27 cellular contexts compared by ENCODE assay signal in genomic region chr11:35357893-35358292, GRCh38.
DNase-seq lines count a peak whose midpoint lies in the region; TF ChIP-seq lines count a peak whose summit lies in the region.
"Had no signal": no experiment of that assay in that cellular context is flagged by ENCODE, and none has a peak within 500 bp of the region (broad histone marks: within the 10 kb centered on the region; RNA-seq: fewer than 3 reads in every experiment).

No MANE protein-coding gene starts in this region.

- H3K36me3 Mint-ChIP-seq in MCF 10A (ENCODE audit: insufficient read depth, unreplicated experiment) = no peaks in the 10 kb centered on the region
- H3K36me3 Mint-ChIP-seq: naive B cell; stimulated activated effector memory CD8-positive, alpha-beta T cell treated with anti-CD3 and anti-CD28 coated beads, Interleukin-12 subunit alpha, Interleukin-12 subunit beta, amount 100 ng/mL, for 72 hours had no signal

- H3K9me3 ChIP-seq in mammary epithelial cell (replicated peaks; ENCODE audit: insufficient read depth, low read length) (no peaks in the 10 kb centered on the region), adipocyte (ENCODE audit: control insufficient read depth, low read length) (no peaks in the 10 kb centered on the region)
- H3K9me3 ChIP-seq: SJCRH30, spleen, testis had no signal

- H3K9ac ChIP-seq in mammary epithelial cell (ENCODE audit: insufficient read depth, low read length) = no peak overlapping the region
- H3K9ac ChIP-seq in adipocyte (ENCODE audit: low read length) = peak overlapping the region; percentile 21

- H4K20me1 ChIP-seq in mammary epithelial cell (ENCODE audit: insufficient read depth, low read length) = no peaks in the 10 kb centered on the region

- dilution Hi-C loops in mammary epithelial cell (cut with HindIII; ENCODE audit: low sequenced_read_pairs) = no loop called here

- TF ChIP-seq CTCF in mammary epithelial cell (conservative IDR thresholded peaks at IDR 0.05 in 1 of 2, IDR thresholded peaks at IDR 0.05 in 1 of 2; ENCODE audit: extremely low read depth in 1 of 2, insufficient read depth in 1 of 2, low read depth in 1 of 2, low read length in 2 of 2) = no peak
- TF ChIP-seq CTCF in MCF 10A (IDR thresholded peaks at IDR 0.05; ENCODE audit: unreplicated experiment) = no peak

- in situ Hi-C loops in mammary epithelial cell (cut with MboI; ENCODE audit: low sequenced_read_pairs in 2 of 2) = no loop called here

- H3K4me3 Mint-ChIP-seq in MCF 10A (ENCODE audit: unreplicated experiment) = no peak overlapping the region
- H3K4me3 Mint-ChIP-seq: B cell; naive B cell; stimulated activated effector memory CD8-positive, alpha-beta T cell treated with anti-CD3 and anti-CD28 coated beads, Interleukin-12 subunit alpha, Interleukin-12 subunit beta, amount 100 ng/mL, for 72 hours had no signal

- POLR2A ChIA-PET in MCF 10A (lab: Yijun Ruan, JAX) = interaction anchor here (0.9 to 1.7 kb wide), 2 partner anchors 10 to 34 kb away, joined by 3 to 4 read pairs; no protein-coding TSS in a partner anchor

- 57% methylated on average over 5 of the region's 6 CpGs for WGBS in mammary epithelial cell (ENCODE audit: low coverage, missing lambda C conversion rate)

- BruUV-seq in mammary epithelial cell (replicated peaks; lab: Mats Ljungman, UMichigan) (no TSS peak), MCF 10A (replicated peaks; lab: Mats Ljungman, UMichigan) (no TSS peak)

- H3K36me3 ChIP-seq in mammary epithelial cell (ENCODE audit: insufficient read depth, low read length) (no peaks in the 10 kb centered on the region), adipocyte (ENCODE audit: control insufficient read depth, insufficient read depth, low read length, severe bottlenecking) (no peaks in the 10 kb centered on the region)
- H3K36me3 ChIP-seq: SJCRH30, spleen had no signal

- H3K4me1 ChIP-seq in mammary epithelial cell (ENCODE audit: insufficient read depth, low read length) (peaks cover 12% of the 10 kb centered on the region), adipocyte (ENCODE audit: control insufficient read depth, insufficient read depth, low read length) (peaks cover 39% of the 10 kb centered on the region)
- H3K4me1 ChIP-seq: SJCRH30 had no signal

- no peaks in the 10 kb centered on the region for H3K9me3 Mint-ChIP-seq in MCF 10A (ENCODE audit: unreplicated experiment)
- H3K9me3 Mint-ChIP-seq: naive B cell; stimulated activated effector memory CD8-positive, alpha-beta T cell treated with anti-CD3 and anti-CD28 coated beads, Interleukin-12 subunit alpha, Interleukin-12 subunit beta, amount 100 ng/mL, for 72 hours had no signal

- CTCF ChIA-PET in mammary epithelial cell (lab: Charles Lee; ENCODE audit: low non-redundant PET) = no interaction called here
- CTCF ChIA-PET in MCF 10A (lab: Yijun Ruan, JAX) = no interaction called here

- no peak overlapping the region for H3K4me3 ChIP-seq in mammary epithelial cell (replicated peaks in 1 of 3; ENCODE audit: insufficient read depth in 1 of 3, low read depth in 2 of 3, low read length in 3 of 3)
- no peak overlapping the region for H3K4me3 ChIP-seq in adipocyte (ENCODE audit: low read length)
- H3K4me3 ChIP-seq: GM12878, SJCRH30, spleen, testis had no signal

- H3K27ac ChIP-seq in mammary epithelial cell (ENCODE audit: insufficient read depth, low read depth, low read length) = no peak overlapping the region
- H3K27ac ChIP-seq: SJCRH30, spleen, testis had no signal

- peaks cover 8% of the 10 kb centered on the region for H3K4me1 Mint-ChIP-seq in MCF 10A (ENCODE audit: insufficient read depth, unreplicated experiment)
- H3K4me1 Mint-ChIP-seq: naive B cell had no signal

- intact Hi-C loops in mammary epithelial cell (cut with micrococcal nuclease) = no loop called here
- intact Hi-C loops in MCF 10A (cut with micrococcal nuclease) = no loop called here

- H3K27ac Mint-ChIP-seq in MCF 10A (ENCODE audit: low read depth, unreplicated experiment) = no peak overlapping the region
- H3K27ac Mint-ChIP-seq: B cell; stimulated activated effector memory CD8-positive, alpha-beta T cell treated with anti-CD3 and anti-CD28 coated beads, Interleukin-12 subunit alpha, Interleukin-12 subunit beta, amount 100 ng/mL, for 72 hours had no signal

- H3K27me3 Mint-ChIP-seq in MCF 10A (ENCODE audit: insufficient read depth, unreplicated experiment) = no peaks in the 10 kb centered on the region
- H3K27me3 Mint-ChIP-seq: B cell had no signal

- no peaks in the 10 kb centered on the region for H3K27me3 ChIP-seq in mammary epithelial cell (ENCODE audit: insufficient read depth, low read length)
- H3K27me3 ChIP-seq in adipocyte (replicated peaks; ENCODE audit: control insufficient read depth, insufficient read depth, low read length) = no peaks in the 10 kb centered on the region
- H3K27me3 ChIP-seq: SJCRH30, spleen, testis had no signal

- H3K79me2 ChIP-seq in mammary epithelial cell (ENCODE audit: insufficient read depth, low read length) = no peaks in the 10 kb centered on the region

- H2AFZ ChIP-seq in mammary epithelial cell (ENCODE audit: low read depth, low read length) = no peak overlapping the region

- peak; percentile 75 for DNase-seq in mammary epithelial cell
- DNase-seq in MCF 10A (ENCODE audit: unreplicated experiment) = no peak
- peak; percentile 47 for DNase-seq in adipocyte (ENCODE audit: low read depth)
- peak; percentile 31 for DNase-seq in glomerular visceral epithelial cell (ENCODE audit: extremely low spot score)
- peak; percentile 49 for DNase-seq in stromal cell of bone marrow (ENCODE audit: low read depth)
- DNase-seq in activated CD4-positive, alpha-beta T cell treated with anti-CD3 and anti-CD28 coated beads for 48 hours = no peak
- DNase-seq in NK-92 (lab: John Stamatoyannopoulos, UW; ENCODE audit: unreplicated experiment) = no peak
- no peak for DNase-seq in HuH-7.5 (ENCODE audit: low spot score)
- DNase-seq: activated CD4-positive, CD25-positive, alpha-beta regulatory T cell treated with anti-CD3 and anti-CD28 coated beads, Interleukin-2, amount 50 U/mL, for 72 hours; activated CD8-positive, alpha-beta memory T cell treated with anti-CD3 and anti-CD28 coated beads for 24 hours; activated gamma-delta T cell treated with Interleukin-2 at 50 U/mL for 16 hours; activated T-cell treated with anti-CD3 and anti-CD28 coated beads, Interleukin-2, amount 50 U/mL, for 1 hour; cortex of kidney; DMS79; naive B cell; NCI-H1417 treated with DMSO at 0.1 percent for 48 hours; NCI-H2081 treated with DMSO at 0.1 percent for 48 hours; NCI-H510A treated with DMSO at 0.1 percent for 48 hours; NK-92 treated with Interleukin-12 subunit alpha and Interleukin-12 subunit beta, amount 100 ng/mL, for 24 hours; nucleus accumbens; SJCRH30; spleen; stimulated activated CD4-positive, alpha-beta T cell treated with anti-CD3 and anti-CD28 coated beads, Interleukin-2, amount 100 ng/mL, for 48 hours; testis had no signal

- no peak overlapping the region for H3K4me2 ChIP-seq in mammary epithelial cell (ENCODE audit: insufficient read depth, low read depth, low read length)

Comparison
In these comparisons a context has a peak if more than half of its experiments do, and no peak if none do; other contexts are left out.
1. DNase-seq: peak in mammary epithelial cell (single experiment), adipocyte (single experiment), glomerular visceral epithelial cell (single experiment) and stromal cell of bone marrow (single experiment); none in MCF 10A (single experiment), activated CD4-positive, alpha-beta T cell treated with anti-CD3 and anti-CD28 coated beads for 48 hours (single experiment), NK-92 (single experiment) and HuH-7.5 (single experiment).